ENCODE assay signal across 16 cellular contexts in the genomic region with DNA sequence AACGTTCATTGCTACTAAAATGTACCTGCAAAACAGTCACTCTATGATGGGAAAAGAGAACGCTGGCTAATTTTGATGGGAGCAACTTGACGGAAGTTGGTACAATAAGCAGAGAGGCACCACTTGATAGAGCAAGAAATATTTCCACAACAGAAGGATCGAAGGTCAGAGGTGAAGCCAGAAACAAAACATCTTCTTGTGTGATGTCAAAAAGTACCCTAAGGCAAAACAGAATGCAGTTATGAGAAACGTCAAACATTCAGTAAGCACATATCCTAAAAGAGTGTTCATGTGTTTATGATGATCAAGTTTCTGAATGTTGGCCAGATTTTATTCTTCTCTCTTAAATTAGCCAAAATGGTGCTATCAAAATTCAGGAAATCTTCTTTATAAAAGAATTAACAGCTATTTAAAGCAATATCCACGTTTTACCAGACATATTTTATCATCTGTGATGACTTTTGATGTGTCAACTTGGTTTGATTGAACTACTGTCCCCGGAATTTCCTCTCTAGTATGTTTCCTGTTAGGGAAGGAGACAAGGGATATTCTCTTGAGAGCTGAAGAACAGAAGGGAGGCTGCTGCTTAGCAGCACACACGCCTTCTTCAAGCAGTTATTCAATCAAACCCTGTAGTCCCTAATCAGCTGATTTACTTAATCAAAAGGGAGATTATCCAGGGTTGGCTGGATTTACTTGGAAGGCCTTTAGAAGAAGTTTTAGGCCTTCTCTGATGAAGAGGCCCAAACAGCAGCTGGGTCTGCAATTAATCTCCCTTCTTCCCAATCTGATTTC.
"Had no signal": no experiment of that assay in that cellular context is flagged by ENCODE, and none has a peak within 500 bp of the region (broad histone marks: within the 10 kb centered on the region; RNA-seq: fewer than 3 reads in every experiment).

No MANE protein-coding gene starts in this region.

- H3K4me3 ChIP-seq: adrenal gland, pancreas, thyroid gland, uterus had no signal

- FAIRE-seq: pancreas had no signal

- H3K27ac Mint-ChIP-seq: activated B cell treated with CpG ODN at 0.5 μM for 24 hours; activated CD4-positive, alpha-beta T cell treated with anti-CD3 and anti-CD28 coated beads, Interleukin-2, amount 10 ng/mL, durations not matched to agents 24 days and 14 days; activated T-helper 17 cell treated with anti-CD3 and anti-CD28 coated beads, Interleukin-2, amount 50 U/mL, for 72 hours; natural killer cell treated with Interleukin-12 subunit alpha and Interleukin-12 subunit beta and Interleukin-15 and Interleukin-18, amount 100 ng/mL, for 72 hours; T-helper 1 cell treated with Interleukin-12 subunit alpha and Interleukin-12 subunit beta and Interleukin-4 antibody, amounts not matched to agents 30 μg/mL and 1 μg/mL, for 36 hours had no signal

- H3K4me3 Mint-ChIP-seq: activated B cell treated with CpG ODN at 0.5 μM for 24 hours; activated CD4-positive, alpha-beta T cell treated with anti-CD3 and anti-CD28 coated beads, Interleukin-2, amount 10 ng/mL, durations not matched to agents 24 days and 14 days; activated T-helper 17 cell treated with anti-CD3 and anti-CD28 coated beads, Interleukin-2, amount 50 U/mL, for 72 hours; natural killer cell treated with Interleukin-12 subunit alpha and Interleukin-12 subunit beta and Interleukin-15 and Interleukin-18, amount 100 ng/mL, for 72 hours; T-helper 1 cell treated with Interleukin-12 subunit alpha and Interleukin-12 subunit beta and Interleukin-4 antibody, amounts not matched to agents 30 μg/mL and 1 μg/mL, for 36 hours had no signal

- DNase-seq: activated B cell treated with CpG ODN at 0.5 μM for 24 hours; activated CD4-positive, alpha-beta T cell treated with anti-CD3 and anti-CD28 coated beads, Interleukin-2, amount 10 ng/mL, durations not matched to agents 24 days and 14 days; activated naive CD4-positive, alpha-beta T cell treated with anti-CD3 and anti-CD28 coated beads, Interleukin-2, amount 50 U/mL, for 16 hours; activated T-cell treated with anti-CD3 and anti-CD28 coated beads for 4 hours; adrenal gland; central memory CD4-positive, alpha-beta T cell; cortex of kidney; effector memory CD4-positive, alpha-beta T cell; erythroblast; mammary epithelial cell; pancreas; thyroid gland; uterus had no signal

- H3K27me3 Mint-ChIP-seq: activated B cell treated with CpG ODN at 0.5 μM for 24 hours; activated CD4-positive, alpha-beta T cell treated with anti-CD3 and anti-CD28 coated beads, Interleukin-2, amount 10 ng/mL, durations not matched to agents 24 days and 14 days; activated T-helper 17 cell treated with anti-CD3 and anti-CD28 coated beads, Interleukin-2, amount 50 U/mL, for 72 hours; natural killer cell treated with Interleukin-12 subunit alpha and Interleukin-12 subunit beta and Interleukin-15 and Interleukin-18, amount 100 ng/mL, for 72 hours had no signal

- H3K27ac ChIP-seq: adrenal gland, pancreas, thyroid gland, uterus had no signal

- H3K4me1 ChIP-seq: adrenal gland, pancreas, thyroid gland, uterus had no signal

- H3K9me3 Mint-ChIP-seq: activated B cell treated with CpG ODN at 0.5 μM for 24 hours; activated T-helper 17 cell treated with anti-CD3 and anti-CD28 coated beads, Interleukin-2, amount 50 U/mL, for 72 hours; natural killer cell treated with Interleukin-12 subunit alpha and Interleukin-12 subunit beta and Interleukin-15 and Interleukin-18, amount 100 ng/mL, for 72 hours had no signal

- H3K36me3 ChIP-seq: uterus had no signal

- H3K9me3 ChIP-seq: adrenal gland, pancreas, thyroid gland, uterus had no signal

- H3K27me3 ChIP-seq: adrenal gland, pancreas, thyroid gland, uterus had no signal

- ATAC-seq: activated T-helper 17 cell treated with anti-CD3 and anti-CD28 coated beads, Interleukin-2, amount 50 U/mL, for 72 hours; natural killer cell treated with Interleukin-12 subunit alpha and Interleukin-12 subunit beta and Interleukin-15 and Interleukin-18, amount 100 ng/mL, for 72 hours; pancreas had no signal

- H3K4me1 Mint-ChIP-seq: activated B cell treated with CpG ODN at 0.5 μM for 24 hours; activated T-helper 17 cell treated with anti-CD3 and anti-CD28 coated beads, Interleukin-2, amount 50 U/mL, for 72 hours had no signal
